Comparison of ENCODE assay signal across 8 cellular contexts in genomic region chr15:88897456-88898194, GRCh38.
DNase-seq lines count a peak whose midpoint lies in the region; ATAC-seq and TF ChIP-seq lines count a peak whose summit lies in the region.

No MANE protein-coding gene starts in this region.

- H3K4me1 Mint-ChIP-seq in T-helper 2 cell treated with Interferon-gamma antibody and Interleukin-4, amounts not matched to agents 5 μg/mL and 100 μg/mL, for 36 hours (ENCODE audit: low read depth), result peaks cover 20% of the 10 kb centered on the region

- no peak overlapping the region for H3K4me3 ChIP-seq in GM12875 (ENCODE audit: low read depth, low read length)
- H3K4me3 ChIP-seq in skin epidermis, result no peak overlapping the region

- no peak overlapping the region for H3K27ac Mint-ChIP-seq in T-helper 2 cell treated with Interferon-gamma antibody and Interleukin-4, amounts not matched to agents 5 μg/mL and 100 μg/mL, for 36 hours

- peaks cover 3% of the 10 kb centered on the region for H3K36me3 Mint-ChIP-seq in T-helper 2 cell treated with Interferon-gamma antibody and Interleukin-4, amounts not matched to agents 5 μg/mL and 100 μg/mL, for 36 hours (ENCODE audit: low read depth)

- peaks cover 2% of the 10 kb centered on the region for H3K27me3 Mint-ChIP-seq in T-helper 2 cell treated with Interferon-gamma antibody and Interleukin-4, amounts not matched to agents 5 μg/mL and 100 μg/mL, for 36 hours (ENCODE audit: low read depth)

- peak overlapping the region; percentile 15 for H3K27ac ChIP-seq in angular gyrus (ENCODE audit: low read depth, low read length)
- H3K27ac ChIP-seq in skin epidermis, result peak overlapping the region in 12 of 21 experiments; percentile 9 to 73 (median 50)

- H3K9me3 Mint-ChIP-seq in T-helper 2 cell treated with Interferon-gamma antibody and Interleukin-4, amounts not matched to agents 5 μg/mL and 100 μg/mL, for 36 hours, result no peaks in the 10 kb centered on the region

- no peak overlapping the region for H3K4me3 Mint-ChIP-seq in T-helper 2 cell treated with Interferon-gamma antibody and Interleukin-4, amounts not matched to agents 5 μg/mL and 100 μg/mL, for 36 hours

- TF ChIP-seq CTCF in GM12875 (IDR thresholded peaks at IDR 0.05; ENCODE audit: borderline replicate concordance, insufficient read depth, low read depth, low read length), result peak; percentile 13; the same call in 1 of the 2 replicates

- peak; percentile 94 for DNase-seq in KBM-7
- peak; percentile 76 for DNase-seq in T-helper 2 cell treated with Interferon-gamma antibody and Interleukin-4, amounts not matched to agents 5 μg/mL and 100 μg/mL, for 36 hours (ENCODE audit: low spot score)
- DNase-seq in hepatic stellate cell (ENCODE audit: low spot score), result peak; percentile 86

- ATAC-seq in HG02571 (IDR thresholded peaks at IDR 0.05; ENCODE audit: unreplicated experiment) (no peak), HG03520 (IDR thresholded peaks at IDR 0.05; ENCODE audit: unreplicated experiment) (no peak)

- in situ Hi-C loops in KBM-7 (cut with MboI; ENCODE audit: low pct_unique_long_range_greater_than_20kb, low sequenced_read_pairs), result no loop called here
